8 cellular contexts compared by ENCODE assay signal in genomic region chr11:88231894-88232482, GRCh38. TPM values are rescaled to one million over a fixed set of nuclear protein-coding genes. Genes with fewer than 3 reads are reported as not detected.
DNase-seq lines count a peak whose midpoint lies in the region; ATAC-seq and TF ChIP-seq lines count a peak whose summit lies in the region.

No MANE protein-coding gene starts in this region.

- H3K4me3 Mint-ChIP-seq in activated naive CD8-positive, alpha-beta T cell treated with anti-CD3 and anti-CD28 coated beads, Interleukin-2, amount 50 U/mL, for 24 hours: no peak overlapping the region

- H3K27ac ChIP-seq in MM.1S (ENCODE audit: low read length) (no peak overlapping the region), thyroid gland (no peak overlapping the region)
- no peak overlapping the region for H3K27ac ChIP-seq in effector memory CD4-positive, alpha-beta T cell (ENCODE audit: insufficient read depth, low read length, poor library complexity, severe bottlenecking)

- H3K4me3 ChIP-seq in GM12865 (ENCODE audit: low read depth, low read length) (no peak overlapping the region), MM.1S (ENCODE audit: low read length) (no peak overlapping the region), thyroid gland (replicated peaks in 1 of 3) (no peak overlapping the region)
- no peak overlapping the region for H3K4me3 ChIP-seq in effector memory CD4-positive, alpha-beta T cell (ENCODE audit: insufficient read depth, low read depth, low read length, poor library complexity, severe bottlenecking)

- 35 to 40% methylated on average over 5 of the region's 5 CpGs for WGBS in thyroid gland, 2 donors

- peaks cover 8% of the 10 kb centered on the region for H3K36me3 Mint-ChIP-seq in activated naive CD8-positive, alpha-beta T cell treated with anti-CD3 and anti-CD28 coated beads, Interleukin-2, amount 50 U/mL, for 24 hours (ENCODE audit: low read depth)

- H3K9me2 ChIP-seq in MM.1S (replicated peaks; ENCODE audit: insufficient read depth, low read length): no peaks in the 10 kb centered on the region

- peaks cover 30% of the 10 kb centered on the region for H3K9me3 Mint-ChIP-seq in activated naive CD8-positive, alpha-beta T cell treated with anti-CD3 and anti-CD28 coated beads, Interleukin-2, amount 50 U/mL, for 24 hours

- H4K20me1 ChIP-seq in MM.1S (ENCODE audit: insufficient read depth, low read length): no peaks in the 10 kb centered on the region

- H3K4me1 ChIP-seq in MM.1S (ENCODE audit: low read length) (no peaks in the 10 kb centered on the region), thyroid gland (no peaks in the 10 kb centered on the region)
- no peaks in the 10 kb centered on the region for H3K4me1 ChIP-seq in effector memory CD4-positive, alpha-beta T cell (ENCODE audit: control insufficient read depth, insufficient read depth, low read length, poor library complexity, severe bottlenecking)

- DNase-seq in AG08396 (ENCODE audit: low spot score) (peak; percentile 36), GM12865 (ENCODE audit: low read depth) (peak; percentile 40), HEK293T (ENCODE audit: extremely low spot score) (peak; percentile 45), MM.1S (peak; percentile 14), iPS-NIHi7 (ENCODE audit: extremely low spot score) (peak; percentile 72), thyroid gland (no peak)
- peak; percentile 11 for DNase-seq in activated naive CD8-positive, alpha-beta T cell treated with anti-CD3 and anti-CD28 coated beads, Interleukin-2, amount 50 U/mL, for 24 hours
- no peak for DNase-seq in effector memory CD4-positive, alpha-beta T cell

- no peak overlapping the region for H3K27ac Mint-ChIP-seq in activated naive CD8-positive, alpha-beta T cell treated with anti-CD3 and anti-CD28 coated beads, Interleukin-2, amount 50 U/mL, for 24 hours

- H3K27me3 ChIP-seq in MM.1S (replicated peaks; ENCODE audit: insufficient read depth, low read length): no peaks in the 10 kb centered on the region
- no peaks in the 10 kb centered on the region for H3K27me3 ChIP-seq in thyroid gland
- H3K27me3 ChIP-seq in effector memory CD4-positive, alpha-beta T cell (replicated peaks; ENCODE audit: control insufficient read depth, insufficient read depth, low read length, poor library complexity, severe bottlenecking): no peaks in the 10 kb centered on the region

- no peaks in the 10 kb centered on the region for H3K9me3 ChIP-seq in MM.1S (replicated peaks; ENCODE audit: insufficient read depth, low read length)
- H3K9me3 ChIP-seq in thyroid gland: no peaks in the 10 kb centered on the region
- H3K9me3 ChIP-seq in effector memory CD4-positive, alpha-beta T cell (ENCODE audit: control insufficient read depth, low read length): no peaks in the 10 kb centered on the region

- H2AFZ ChIP-seq in MM.1S (ENCODE audit: low read length): no peak overlapping the region

- peak; percentile 71 for ATAC-seq in activated naive CD8-positive, alpha-beta T cell treated with anti-CD3 and anti-CD28 coated beads, Interleukin-2, amount 50 U/mL, for 24 hours

- H3K4me2 ChIP-seq in MM.1S (ENCODE audit: low read depth, low read length): no peak overlapping the region

- H3K27me3 Mint-ChIP-seq in activated naive CD8-positive, alpha-beta T cell treated with anti-CD3 and anti-CD28 coated beads, Interleukin-2, amount 50 U/mL, for 24 hours: no peaks in the 10 kb centered on the region

- no peaks in the 10 kb centered on the region for H3F3A ChIP-seq in MM.1S (ENCODE audit: insufficient read depth, low read length)

- H3K4me1 Mint-ChIP-seq in activated naive CD8-positive, alpha-beta T cell treated with anti-CD3 and anti-CD28 coated beads, Interleukin-2, amount 50 U/mL, for 24 hours: no peaks in the 10 kb centered on the region

- no peaks in the 10 kb centered on the region for H3K36me3 ChIP-seq in MM.1S (replicated peaks; ENCODE audit: insufficient read depth, low read length)
- no peaks in the 10 kb centered on the region for H3K36me3 ChIP-seq in thyroid gland
- H3K36me3 ChIP-seq in effector memory CD4-positive, alpha-beta T cell (ENCODE audit: control insufficient read depth, insufficient read depth, low read length): no peaks in the 10 kb centered on the region

- CTCF ChIA-PET in HEK293T (lab: Yijun Ruan, JAX): no interaction called here

- TF ChIP-seq CTCF in GM12865 (IDR thresholded peaks at IDR 0.05; ENCODE audit: insufficient read depth, low read depth, low read length, missing control alignments) (peak; percentile 58), MM.1S (IDR thresholded peaks at IDR 0.05; ENCODE audit: low read length) (peak; percentile 55), thyroid gland (IDR thresholded peaks at IDR 0.05) (peak in 5 of 6 experiments; percentile 36 to 61 (median 55))

- intact Hi-C loops in thyroid gland (cut with DNase I): loop anchor here (5.0 kb wide), 1 partner anchor 310 kb away; no protein-coding TSS in a partner anchor

- POLR2A ChIA-PET in HEK293T (lab: Yijun Ruan, JAX): no interaction called here

- H3K9ac ChIP-seq in MM.1S (ENCODE audit: low read length): no peak overlapping the region

- no peak for TF ChIP-seq POLR2A in thyroid gland (IDR thresholded peaks at IDR 0.05)

- H3K79me2 ChIP-seq in MM.1S (ENCODE audit: low read length): no peaks in the 10 kb centered on the region

TF ChIP-seq in HEK293T, 16 proteins besides CTCF, POLR2A, EP300 and RAD21:
- TF ChIP-seq FOXA1 (IDR thresholded peaks at IDR 0.05) (no peak), CTBP1 (IDR thresholded peaks at IDR 0.05; ENCODE audit: borderline replicate concordance) (no peak), HDGF (IDR thresholded peaks at IDR 0.05; ENCODE audit: borderline replicate concordance) (no peak), TARDBP (IDR thresholded peaks at IDR 0.05) (no peak), FOXK2 (IDR thresholded peaks at IDR 0.05) (no peak), PKNOX1 (IDR thresholded peaks at IDR 0.05) (no peak)

RNA-seq across cellular contexts. Expression of gene RAB38, which starts 56.7 kb away (rescaled TPM):
- 10 to 100 TPM in 2 of 4 donors, 1 to 10 TPM in 2; 5.6 to 12.9 (median 9.0) TPM for total RNA-seq in thyroid gland

Comparison
In these comparisons a context has a peak if more than half of its experiments do, and no peak if none do; other contexts are left out.
1. DNase-seq: peak in AG08396 (single experiment), GM12865 (single experiment), HEK293T (single experiment), MM.1S (single experiment), activated naive CD8-positive, alpha-beta T cell treated with anti-CD3 and anti-CD28 coated beads, Interleukin-2, amount 50 U/mL, for 24 hours (single experiment) and iPS-NIHi7 (single experiment); none in thyroid gland (0 of 2) and effector memory CD4-positive, alpha-beta T cell (0 of 3).
2. Peak in every context shown above with its lines, with median percentiles within 50 percentile points of each other: CTCF ChIP-seq.